8 cellular contexts compared by ENCODE assay signal in the genomic region with DNA sequence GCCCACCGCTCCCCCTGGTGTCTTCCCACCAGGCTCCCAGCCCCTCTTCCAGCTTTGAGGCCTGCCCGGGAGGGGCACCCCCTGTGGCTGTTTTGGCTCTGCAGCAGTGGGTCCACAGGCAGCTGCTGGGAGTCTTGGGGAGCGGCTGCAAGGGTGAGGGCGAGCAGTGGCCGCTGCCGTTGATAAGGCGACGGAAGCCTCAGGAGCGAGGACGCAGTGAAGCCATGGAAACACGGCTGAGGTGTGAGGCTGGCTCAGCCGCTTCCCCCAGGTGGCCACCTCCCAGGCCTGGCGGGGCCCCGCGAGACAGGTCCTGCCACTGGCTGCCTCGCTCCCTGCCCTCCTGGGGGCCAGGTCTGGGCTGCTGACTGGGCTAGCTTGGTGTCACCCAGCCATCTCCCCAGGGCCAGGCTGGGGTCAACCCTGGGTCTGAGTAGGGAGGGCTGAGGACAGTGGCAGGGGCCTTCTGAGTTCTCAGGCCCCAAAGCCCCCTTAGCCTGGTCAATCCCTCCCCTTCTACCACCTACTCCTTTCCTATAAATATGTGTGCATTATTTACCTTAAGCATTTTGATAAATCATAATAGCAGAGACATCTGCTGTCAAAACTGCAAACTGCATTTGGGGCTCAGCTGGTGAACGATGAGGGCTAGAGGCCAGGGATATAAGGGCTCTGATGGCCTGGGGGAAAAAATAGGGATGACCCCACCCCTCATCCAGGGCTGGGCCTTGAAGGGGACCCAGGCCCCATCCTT. TPM values are rescaled to one million over a fixed set of nuclear protein-coding genes. Genes with fewer than 3 reads are reported as not detected.
DNase-seq lines count a peak whose midpoint lies in the region; ATAC-seq and TF ChIP-seq lines count a peak whose summit lies in the region.

No MANE protein-coding gene starts in this region.

- no peaks in the 10 kb centered on the region for H3K27me3 ChIP-seq in prostate gland (replicated peaks; ENCODE audit: insufficient read depth)

- no peaks in the 10 kb centered on the region for H3K9me3 ChIP-seq in prostate gland

- no peak overlapping the region for H3K27ac ChIP-seq in 22Rv1
- H3K27ac ChIP-seq in prostate gland: no peak overlapping the region

- in situ Hi-C loops in SK-MEL-5 (cut with HindIII; ENCODE audit: low pct_unique_long_range_greater_than_20kb, low sequenced_read_pairs): no loop called here

- intact Hi-C loops in prostate gland (cut with DNase I): loop anchor here (1.0 kb wide), 1 partner anchor 57 kb away; no protein-coding TSS in a partner anchor

- no peak for TF ChIP-seq POLR2A in prostate gland (IDR thresholded peaks at IDR 0.05)

- 64% methylated on average over 17 of the region's 17 CpGs for WGBS in prostate gland

- no peaks in the 10 kb centered on the region for H3K36me3 ChIP-seq in prostate gland

- TF ChIP-seq CTCF in 22Rv1 (IDR thresholded peaks at IDR 0.05): peak; percentile 28; the same call in 1 of the 2 replicates
- peak; percentile 50; the same call in 1 of the 2 replicates for TF ChIP-seq CTCF in GM12875 (IDR thresholded peaks at IDR 0.05; ENCODE audit: borderline replicate concordance, insufficient read depth, low read depth, low read length)
- peak; percentile 52 for TF ChIP-seq CTCF in foreskin fibroblast (IDR thresholded peaks at IDR 0.05; ENCODE audit: low read depth, low read length)
- peak; percentile 50 to 82 (median 62) for TF ChIP-seq CTCF in prostate gland (IDR thresholded peaks at IDR 0.05)

- peak; percentile 63 for DNase-seq in SK-MEL-5 (ENCODE audit: low read depth, low spot score)
- peak in 1 of 2 donors; percentile 74 for DNase-seq in foreskin fibroblast
- no peak for DNase-seq in prostate gland (ENCODE audit: low spot score)
- DNase-seq in stimulated activated CD4-positive, alpha-beta T cell treated with anti-CD3 and anti-CD28 coated beads, Interleukin-12 subunit alpha, Interleukin-12 subunit beta, amount 100 ng/mL, for 4 hours: no peak

- no peaks in the 10 kb centered on the region for H3K4me1 ChIP-seq in prostate gland (replicated peaks)

- ATAC-seq in GM21576 (IDR thresholded peaks at IDR 0.05; ENCODE audit: unreplicated experiment): no peak
- ATAC-seq in HG02885 (IDR thresholded peaks at IDR 0.05; ENCODE audit: poor library complexity, unreplicated experiment): no peak

- H3K4me3 ChIP-seq in GM12875 (ENCODE audit: low read depth, low read length) (no peak overlapping the region), foreskin fibroblast (ENCODE audit: low read depth in 1 of 2, low read length in 2 of 2) (no peak overlapping the region), prostate gland (no peak overlapping the region)

RNA-seq across cellular contexts. Expression of gene CXXC5, which starts 41.7 kb away (rescaled TPM):
- 14.7 and 16.6 TPM in 2 replicates for total RNA-seq in SK-MEL-5 (2014; rRNA removed; shearing (Covaris generic))
- 26.0 and 27.1 TPM in 2 replicates for polyA plus RNA-seq in SK-MEL-5 (2015; cell fraction: cytosol; rRNA removed)
- polyA plus RNA-seq in SK-MEL-5 (2015; cell fraction: nucleus; rRNA removed): 8.5 and 12.6 TPM in 2 replicates
- 10 to 100 TPM; 47.4 to 47.7 TPM for total RNA-seq in prostate gland
